In genomic region chr17:35002876-35003551, GRCh38 we compare ENCODE assay signal across 12 cellular contexts. TPM values are rescaled to one million over a fixed set of nuclear protein-coding genes. Genes with fewer than 3 reads are reported as not detected.
DNase-seq lines count a peak whose midpoint lies in the region; ATAC-seq and TF ChIP-seq lines count a peak whose summit lies in the region.
"Had no signal": no experiment of that assay in that cellular context is flagged by ENCODE, and none has a peak within 500 bp of the region (broad histone marks: within the 10 kb centered on the region; RNA-seq: fewer than 3 reads in every experiment).

No MANE protein-coding gene starts in this region.

- no peak for TF ChIP-seq EP300 in tibial nerve (IDR thresholded peaks at IDR 0.05)

- H3K14ac ChIP-seq in H9 (ENCODE audit: insufficient read depth, low read length) = no peak overlapping the region

- POLR2A ChIA-PET in activated CD8-positive, alpha-beta T cell treated with anti-CD3 and anti-CD28 coated beads, Interleukin-2, amount 10 ng/mL, durations not matched to agents 7 days and 5 days (lab: Charles Lee) = interaction anchor here (0.6 to 0.8 kb wide), 2 partner anchors 116 to 134 kb away, joined by 3 to 4 read pairs; no protein-coding TSS in a partner anchor

- H3K27me3 ChIP-seq in H9 (ENCODE audit: insufficient read depth, low read length) (no peaks in the 10 kb centered on the region), rectal smooth muscle tissue (ENCODE audit: control insufficient read depth, insufficient read depth, low read length) (no peaks in the 10 kb centered on the region), tibial nerve (no peaks in the 10 kb centered on the region)
- H3K27me3 ChIP-seq: adrenal gland had no signal

- H3K4me1 ChIP-seq in H9 (ENCODE audit: insufficient read depth, low read length) (no peaks in the 10 kb centered on the region), rectal smooth muscle tissue (ENCODE audit: control insufficient read depth, insufficient read depth, low read length) (peaks cover 32% of the 10 kb centered on the region), tibial nerve (peaks cover 0 to 6% (median 1%) of the 10 kb centered on the region in 4 donors)
- H3K4me1 ChIP-seq: adrenal gland had no signal

- TF ChIP-seq POLR2A in GM18505 (IDR thresholded peaks at IDR 0.05; ENCODE audit: borderline replicate concordance, extremely low read depth, insufficient read depth, insufficient read length) (no peak), tibial nerve (IDR thresholded peaks at IDR 0.05) (no peak)

- H2AFZ ChIP-seq in H9 (ENCODE audit: low read length) = no peak overlapping the region

- no peak overlapping the region for H3K23ac ChIP-seq in H9 (ENCODE audit: insufficient read length, low read depth, low read length)

- no peak overlapping the region for H3K4me2 ChIP-seq in H9 (ENCODE audit: insufficient read depth, insufficient read length, low read length)

- H3K4me1 Mint-ChIP-seq in H9 = no peaks in the 10 kb centered on the region
- peaks cover 4% of the 10 kb centered on the region for H3K4me1 Mint-ChIP-seq in activated CD8-positive, alpha-beta T cell treated with anti-CD3 and anti-CD28 coated beads, Interleukin-2, amount 10 ng/mL, durations not matched to agents 7 days and 5 days (ENCODE audit: low read depth)

- H3K9ac ChIP-seq in H9 (ENCODE audit: extremely low read depth, insufficient read length, low read length) (no peak overlapping the region), rectal smooth muscle tissue (ENCODE audit: low read length) (no peak overlapping the region)

- peaks cover 36 to 98% (median 90%) of the 10 kb centered on the region in 3 experiments for H3K36me3 Mint-ChIP-seq in H9 (ENCODE audit: insufficient read depth in 1 of 3, low read depth in 3 of 3)
- peaks cover 50% of the 10 kb centered on the region for H3K36me3 Mint-ChIP-seq in activated CD8-positive, alpha-beta T cell treated with anti-CD3 and anti-CD28 coated beads, Interleukin-2, amount 10 ng/mL, durations not matched to agents 7 days and 5 days (ENCODE audit: low read depth)

- H3K56ac ChIP-seq in H9 (ENCODE audit: insufficient read length, low read depth, low read length) = no peak overlapping the region

- H2BK20ac ChIP-seq in H9 (ENCODE audit: low read depth, low read length, poor library complexity, severe bottlenecking) = no peak overlapping the region

- H3K27ac ChIP-seq in H9 (ENCODE audit: insufficient read length, low read depth, low read length) = no peak overlapping the region
- peak overlapping the region; percentile 87 for H3K27ac ChIP-seq in rectal smooth muscle tissue (ENCODE audit: low read depth, low read length)
- H3K27ac ChIP-seq in tibial nerve = no peak overlapping the region
- H3K27ac ChIP-seq: adrenal gland had no signal

- TF ChIP-seq CTCF in H9 (conservative IDR thresholded peaks at IDR 0.05) = no peak
- TF ChIP-seq CTCF in fibroblast of pulmonary artery (IDR thresholded peaks at IDR 0.05; ENCODE audit: low read length, missing control alignments) = no peak
- TF ChIP-seq CTCF in tibial nerve (IDR thresholded peaks at IDR 0.05) = no peak

- no peak overlapping the region for H3K4ac ChIP-seq in H9 (ENCODE audit: low read depth, low read length)

- H3K9me3 ChIP-seq in H9 (ENCODE audit: control insufficient read depth, low read depth, low read length) (no peaks in the 10 kb centered on the region), tibial nerve (no peaks in the 10 kb centered on the region)
- H3K9me3 ChIP-seq: adrenal gland had no signal

- ATAC-seq in activated CD8-positive, alpha-beta T cell treated with anti-CD3 and anti-CD28 coated beads, Interleukin-2, amount 10 ng/mL, durations not matched to agents 7 days and 5 days = no peak
- no peak for ATAC-seq in GM18505 (IDR thresholded peaks at IDR 0.05; ENCODE audit: unreplicated experiment)
- ATAC-seq: CD8-positive, alpha-beta T cell had no signal

- H3K27me3 Mint-ChIP-seq in H9 (ENCODE audit: low read depth) = no peaks in the 10 kb centered on the region
- no peaks in the 10 kb centered on the region for H3K27me3 Mint-ChIP-seq in activated CD8-positive, alpha-beta T cell treated with anti-CD3 and anti-CD28 coated beads, Interleukin-2, amount 10 ng/mL, durations not matched to agents 7 days and 5 days (ENCODE audit: low read depth)

- H2BK15ac ChIP-seq in H9 (ENCODE audit: low read depth, low read length) = no peak overlapping the region

- H3K79me2 ChIP-seq in H9 (ENCODE audit: insufficient read depth, low read length) = no peaks in the 10 kb centered on the region

- no peak overlapping the region for H4K5ac ChIP-seq in H9 (ENCODE audit: insufficient read length, low read depth, low read length)

- H3K27ac Mint-ChIP-seq in H9 = peak overlapping the region in 2 of 3 experiments; percentile 15 to 47; a peak in 1 of 7 replicates
- H3K27ac Mint-ChIP-seq in activated CD8-positive, alpha-beta T cell treated with anti-CD3 and anti-CD28 coated beads, Interleukin-2, amount 10 ng/mL, durations not matched to agents 7 days and 5 days = peak overlapping the region; percentile 45

- H3T11ph ChIP-seq in H9 (ENCODE audit: low read length) = no peak overlapping the region

- no peaks in the 10 kb centered on the region for H3K23me2 ChIP-seq in H9 (ENCODE audit: insufficient read length, low read depth, low read length, poor library complexity, severe bottlenecking)

- no peak overlapping the region for H4K91ac ChIP-seq in H9 (ENCODE audit: insufficient read length, low read depth, low read length)

- H3K79me1 ChIP-seq in H9 (ENCODE audit: insufficient read depth, low read depth, low read length, poor library complexity, severe bottlenecking) = no peaks in the 10 kb centered on the region

- CTCF ChIA-PET in activated CD8-positive, alpha-beta T cell treated with anti-CD3 and anti-CD28 coated beads, Interleukin-2, amount 10 ng/mL, durations not matched to agents 7 days and 5 days (lab: Charles Lee) = interaction anchor here (1.2 to 1.3 kb wide), 2 partner anchors 116 to 117 kb away, joined by 4 to 8 read pairs; partner anchors contain the start of gene RAD51D

- no peak overlapping the region for H4K8ac ChIP-seq in H9 (replicated peaks; ENCODE audit: insufficient read length, low read depth, low read length)

- H3K4me3 Mint-ChIP-seq in H9 = no peak overlapping the region
- H3K4me3 Mint-ChIP-seq in activated CD8-positive, alpha-beta T cell treated with anti-CD3 and anti-CD28 coated beads, Interleukin-2, amount 10 ng/mL, durations not matched to agents 7 days and 5 days = no peak overlapping the region
- H3K4me3 Mint-ChIP-seq: CD8-positive, alpha-beta T cell had no signal

- H2AK5ac ChIP-seq in H9 (ENCODE audit: insufficient read length, low read length) = no peak overlapping the region

- H3K18ac ChIP-seq in H9 (ENCODE audit: insufficient read length, low read depth, low read length) = no peak overlapping the region

- no peak overlapping the region for H2BK120ac ChIP-seq in H9 (ENCODE audit: low read depth, low read length, poor library complexity, severe bottlenecking)

- H3K36me3 ChIP-seq in rectal smooth muscle tissue (ENCODE audit: control insufficient read depth, insufficient read depth, low read length) = peaks cover 10% of the 10 kb centered on the region
- peaks cover 0 to 91% (median 0%) of the 10 kb centered on the region in 3 donors for H3K36me3 ChIP-seq in tibial nerve

- DNase-seq in H9 (no peak), fibroblast of pulmonary artery (ENCODE audit: low read depth) (peak; percentile 38), EL (no peak), tibial nerve (ENCODE audit: low spot score in 2 of 2) (no peak)
- no peak for DNase-seq in activated CD8-positive, alpha-beta T cell treated with anti-CD3 and anti-CD28 coated beads, Interleukin-2, amount 10 ng/mL, durations not matched to agents 7 days and 5 days
- no peak for DNase-seq in stimulated activated CD4-positive, alpha-beta T cell treated with anti-CD3 and anti-CD28 coated beads, Interleukin-4, amount 100 ng/mL, for 24 hours
- DNase-seq: adrenal gland; CD8-positive, alpha-beta T cell; NCI-H1048; NCI-H446 treated with DMSO at 0.1 percent for 48 hours had no signal

- H3K9me3 Mint-ChIP-seq in H9 = no peaks in the 10 kb centered on the region
- H3K9me3 Mint-ChIP-seq in activated CD8-positive, alpha-beta T cell treated with anti-CD3 and anti-CD28 coated beads, Interleukin-2, amount 10 ng/mL, durations not matched to agents 7 days and 5 days (ENCODE audit: insufficient read depth) = no peaks in the 10 kb centered on the region
- H3K9me3 Mint-ChIP-seq: CD8-positive, alpha-beta T cell had no signal

- H4K20me1 ChIP-seq in H9 (ENCODE audit: control insufficient read depth, insufficient read depth, insufficient read length) = no peaks in the 10 kb centered on the region

- no peak overlapping the region for H2BK12ac ChIP-seq in H9 (ENCODE audit: insufficient read length, low read depth, low read length)

- WGBS in H9 (ENCODE audit: extremely low coverage, insufficient read length, low lambda C conversion rate) = no CpG with 5 or more reads among the region's 15 CpGs
- WGBS in tibial nerve, 2 donors = 86 to 87% methylated on average over 14 to 15 of the region's 15 CpGs

- no peak overlapping the region for H2BK5ac ChIP-seq in H9 (ENCODE audit: insufficient read length, low read length)

- H3K4me3 ChIP-seq in fibroblast of pulmonary artery (replicated peaks; ENCODE audit: low read depth, low read length) (no peak overlapping the region), rectal smooth muscle tissue (ENCODE audit: low read length) (no peak overlapping the region), tibial nerve (no peak overlapping the region)
- H3K4me3 ChIP-seq: adrenal gland had no signal

RNA-seq across cellular contexts. Expression of gene LIG3, which starts 22.7 kb away (rescaled TPM):
- total RNA-seq in H9 (2021) = 96.0 and 97.2 TPM in 2 replicates
- 10 to 100 TPM; 38.7 to 42.2 TPM for total RNA-seq in activated CD8-positive, alpha-beta T cell treated with anti-CD3 and anti-CD28 coated beads, Interleukin-2, amount 10 ng/mL, durations not matched to agents 7 days and 5 days
- 10 to 100 TPM; 15.3 to 42.6 (median 37.0) TPM for total RNA-seq in tibial nerve

RNA-seq across cellular contexts. Expression of gene ZNF830, which starts 41.7 kb away (rescaled TPM):
- 18.9 and 19.2 TPM in 2 replicates for total RNA-seq in H9 (2021)
- 10 to 100 TPM; 22.1 to 24.1 TPM for total RNA-seq in activated CD8-positive, alpha-beta T cell treated with anti-CD3 and anti-CD28 coated beads, Interleukin-2, amount 10 ng/mL, durations not matched to agents 7 days and 5 days
- total RNA-seq in tibial nerve = 10 to 100 TPM in 1 of 4 donors, 1 to 10 TPM in 3; 5.1 to 14.7 (median 9.1) TPM

RNA-seq across cellular contexts. Expression of gene CCT6B, which starts 41.8 kb away (rescaled TPM):
- total RNA-seq in H9 (2021) = 1.4 and 1.7 TPM in 2 replicates
- total RNA-seq in activated CD8-positive, alpha-beta T cell treated with anti-CD3 and anti-CD28 coated beads, Interleukin-2, amount 10 ng/mL, durations not matched to agents 7 days and 5 days = 1 to 10 TPM in 1 of 2 experiments, under 1 TPM in 1; 0.83 to 1.1 TPM
- 1 to 10 TPM in 3 of 4 donors, under 1 TPM in 1; 0.90 to 7.5 (median 3.1) TPM for total RNA-seq in tibial nerve
